ENCODE assay signal across 2 cellular contexts in genomic region chr19:4376245-4376990, GRCh38.
TF ChIP-seq lines count a peak whose summit lies in the region.

No MANE protein-coding gene starts in this region.

TF ChIP-seq in A549, 52 proteins besides CTCF, POLR2A, EP300 and RAD21:
- TF ChIP-seq JUNB (IDR thresholded peaks at IDR 0.05) (no peak), ESRRA (IDR thresholded peaks at IDR 0.05; ENCODE audit: borderline replicate concordance, low read length) (no peak), CBX2 (IDR thresholded peaks at IDR 0.05; ENCODE audit: borderline replicate concordance, low read depth) (no peak), EHMT2 (IDR thresholded peaks at IDR 0.05; ENCODE audit: low read depth) (no peak), RNF2 (IDR thresholded peaks at IDR 0.05; ENCODE audit: borderline replicate concordance, low read depth) (no peak), HOXB13 (CRISPR knock-in tag; IDR thresholded peaks at IDR 0.05; ENCODE audit: low read depth) (no peak), EHF (CRISPR knock-in tag; IDR thresholded peaks at IDR 0.05) (no peak), SMC3 (IDR thresholded peaks at IDR 0.05) (no peak), MAX (IDR thresholded peaks at IDR 0.05) (no peak)
- TF ChIP-seq, protein P1, sequence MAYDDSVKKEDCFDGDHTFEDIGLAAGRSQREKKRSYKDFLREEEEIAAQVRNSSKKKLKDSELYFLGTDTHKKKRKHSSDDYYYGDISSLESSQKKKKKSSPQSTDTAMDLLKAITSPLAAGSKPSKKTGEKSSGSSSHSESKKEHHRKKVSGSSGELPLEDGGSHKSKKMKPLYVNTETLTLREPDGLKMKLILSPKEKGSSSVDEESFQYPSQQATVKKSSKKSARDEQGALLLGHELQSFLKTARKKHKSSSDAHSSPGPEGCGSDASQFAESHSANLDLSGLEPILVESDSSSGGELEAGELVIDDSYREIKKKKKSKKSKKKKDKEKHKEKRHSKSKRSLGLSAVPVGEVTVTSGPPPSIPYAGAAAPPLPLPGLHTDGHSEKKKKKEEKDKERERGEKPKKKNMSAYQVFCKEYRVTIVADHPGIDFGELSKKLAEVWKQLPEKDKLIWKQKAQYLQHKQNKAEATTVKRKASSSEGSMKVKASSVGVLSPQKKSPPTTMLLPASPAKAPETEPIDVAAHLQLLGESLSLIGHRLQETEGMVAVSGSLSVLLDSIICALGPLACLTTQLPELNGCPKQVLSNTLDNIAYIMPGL (CRISPR knock-in tag; IDR thresholded peaks at IDR 0.05; ENCODE audit: borderline replicate concordance) = no peak

TF ChIP-seq in HCT116, 20 proteins besides CTCF, POLR2A, EP300 and RAD21:
- TF ChIP-seq FOSL1 (IDR thresholded peaks at IDR 0.05; ENCODE audit: low read depth) = 0 out of 2 replicates have a peak, but pooled peaks have one; percentile 26
- peak; percentile 21; the same call in 1 of the 2 replicates for TF ChIP-seq MAX (IDR thresholded peaks at IDR 0.05)
- no peak for TF ChIP-seq YY1 (IDR thresholded peaks at IDR 0.05; ENCODE audit: extremely low read depth, insufficient replicate concordance, low read depth, low read length)
- peak; percentile 46; the same call in 1 of the 2 replicates for TF ChIP-seq SIN3A (IDR thresholded peaks at IDR 0.05; ENCODE audit: low read depth)
